Comparison of ENCODE assay signal across 1 cellular context in genomic region chr7:140902305-140902953, GRCh38.
TF ChIP-seq lines count a peak whose summit lies in the region.

No MANE protein-coding gene starts in this region.

TF ChIP-seq in GM23338, 12 proteins besides CTCF, POLR2A, EP300 and RAD21 (continued from another document):
- TF ChIP-seq ZNF462 (CRISPR knock-in tag; IDR thresholded peaks at IDR 0.05) (no peak), ZNF331 (CRISPR knock-in tag; IDR thresholded peaks at IDR 0.05; ENCODE audit: low read depth) (no peak)
